In genomic region chr17:79685121-79685520, GRCh38 we compare ENCODE assay signal across 18 cellular contexts. TPM values are rescaled to one million over a fixed set of nuclear protein-coding genes. Genes with fewer than 3 reads are reported as not detected.
DNase-seq lines count a peak whose midpoint lies in the region; ATAC-seq, FAIRE-seq and TF ChIP-seq lines count a peak whose summit lies in the region.
"Had no signal": no experiment of that assay in that cellular context is flagged by ENCODE, and none has a peak within 500 bp of the region (broad histone marks: within the 10 kb centered on the region; RNA-seq: fewer than 3 reads in every experiment).

No MANE protein-coding gene starts in this region.

- H3K4me2 ChIP-seq in K562 (ENCODE audit: insufficient read depth, low read length): no peak overlapping the region
- no peak overlapping the region for H3K4me2 ChIP-seq in neuronal stem cell (ENCODE audit: insufficient read depth, low read length, poor library complexity, severe bottlenecking)
- H3K4me2 ChIP-seq: BLaER1, GM23338 had no signal

- 3% methylated on average over 7 of the region's 9 CpGs for WGBS in K562 (ENCODE audit: insufficient coverage, low coverage, missing lambda C conversion rate)
- WGBS in neuronal stem cell (ENCODE audit: extremely low coverage in 2 of 2, insufficient read length in 2 of 2, insufficient replicate concordance in 1 of 2), 2 donors: no CpG with 5 or more reads among the region's 9 CpGs

- H3K4ac ChIP-seq in neuronal stem cell (ENCODE audit: low read length): no peak overlapping the region

- H3K4me3 Mint-ChIP-seq in stimulated activated naive B cell treated with anti-CD40 and anti-IgM and Interleukin-4, amounts not matched to agents 10 μg/mL and 1 μg/mL and 100 μg/mL, for 72 hours: no peak overlapping the region
- H3K4me3 Mint-ChIP-seq: CD8-positive, alpha-beta memory T cell; GM23338; H9 had no signal

- H3K27me3 Mint-ChIP-seq in stimulated activated naive B cell treated with anti-CD40 and anti-IgM and Interleukin-4, amounts not matched to agents 10 μg/mL and 1 μg/mL and 100 μg/mL, for 72 hours: peaks cover 44 to 52% of the 10 kb centered on the region in 2 donors

- CTCF ChIA-PET in K562 (lab: Yijun Ruan, JAX; ENCODE audit: low intra/inter-chr PET ratio): no interaction called here

- no peaks in the 10 kb centered on the region for H3K79me2 ChIP-seq in K562 (ENCODE audit: control insufficient read depth, insufficient read depth, low read length)

- intact Hi-C loops in left ventricle myocardium inferior (cut with micrococcal nuclease): no loop called here
- intact Hi-C loops in K562 (cut with micrococcal nuclease): no loop called here

- no peak overlapping the region for H3K23ac ChIP-seq in neuronal stem cell (ENCODE audit: low read depth, low read length, poor library complexity)

- H3K9ac ChIP-seq in K562 (ENCODE audit: insufficient read depth in 1 of 2, low read depth in 2 of 2, low read length in 2 of 2) (no peak overlapping the region), neuronal stem cell (ENCODE audit: low read depth, low read length, poor library complexity) (no peak overlapping the region)
- H3K9ac ChIP-seq: BLaER1 had no signal

- H3K27ac Mint-ChIP-seq in stimulated activated naive B cell treated with anti-CD40 and anti-IgM and Interleukin-4, amounts not matched to agents 10 μg/mL and 1 μg/mL and 100 μg/mL, for 72 hours: no peak overlapping the region
- H3K27ac Mint-ChIP-seq: CD8-positive, alpha-beta memory T cell; GM23338 had no signal

- H2BK15ac ChIP-seq in neuronal stem cell (ENCODE audit: low read length): no peak overlapping the region

- peak overlapping the region; percentile 78 for H2BK5ac ChIP-seq in neuronal stem cell (ENCODE audit: low read length)

- H3K9me1 ChIP-seq in K562 (ENCODE audit: control insufficient read depth, insufficient read depth, low read length): no peaks in the 10 kb centered on the region

- TF ChIP-seq CTCF in left ventricle myocardium inferior (IDR thresholded peaks at IDR 0.05; ENCODE audit: borderline replicate concordance): no peak
- TF ChIP-seq CTCF in right atrium auricular region (IDR thresholded peaks at IDR 0.05): no peak
- no peak for TF ChIP-seq CTCF in K562 (IDR thresholded peaks at IDR 0.05 in 2 of 3, conservative IDR thresholded peaks at IDR 0.05 in 1 of 3; ENCODE audit: insufficient read depth in 2 of 3, low read depth in 1 of 3, low read length in 3 of 3)

- no peak overlapping the region for H4K8ac ChIP-seq in neuronal stem cell (ENCODE audit: low read depth, low read length)

- H3K14ac ChIP-seq in neuronal stem cell (ENCODE audit: low read length): peak overlapping the region; percentile 33

- in situ Hi-C loops in K562 (cut with MboI): no loop called here

- TF ChIP-seq RAD21 in K562 (CRISPR knock-in tag; conservative IDR thresholded peaks at IDR 0.05 in 1 of 2, IDR thresholded peaks at IDR 0.05 in 1 of 2): no peak

- BruUV-seq in K562 (replicated peaks; lab: Mats Ljungman, UMichigan): no TSS peak

- TF ChIP-seq POLR2A in K562 (conservative IDR thresholded peaks at IDR 0.05): no peak

- H2AFZ ChIP-seq in K562 (ENCODE audit: low read depth, low read length) (no peak overlapping the region), neuronal stem cell (ENCODE audit: low read length) (no peak overlapping the region)

- H3K36me3 Mint-ChIP-seq in stimulated activated naive B cell treated with anti-CD40 and anti-IgM and Interleukin-4, amounts not matched to agents 10 μg/mL and 1 μg/mL and 100 μg/mL, for 72 hours: no peaks in the 10 kb centered on the region
- H3K36me3 Mint-ChIP-seq: CD8-positive, alpha-beta memory T cell had no signal

- H4K91ac ChIP-seq in neuronal stem cell (ENCODE audit: low read depth, low read length, poor library complexity): no peak overlapping the region

- H3K9me3 ChIP-seq in left ventricle myocardium inferior (replicated peaks) (no peaks in the 10 kb centered on the region), right atrium auricular region (no peaks in the 10 kb centered on the region), K562 (replicated peaks; ENCODE audit: control insufficient read depth, insufficient read depth, low read depth, low read length) (no peaks in the 10 kb centered on the region), neuronal stem cell (replicated peaks in 1 of 2; ENCODE audit: control insufficient read depth in 2 of 2, insufficient read depth in 1 of 2, low read depth in 1 of 2, low read length in 2 of 2) (no peaks in the 10 kb centered on the region)
- H3K9me3 ChIP-seq in effector memory CD4-positive, alpha-beta T cell (ENCODE audit: control insufficient read depth, low read length): no peaks in the 10 kb centered on the region
- H3K9me3 ChIP-seq: BLaER1, Caco-2 had no signal

- peak; percentile 5 for DNase-seq in left ventricle myocardium inferior
- DNase-seq in right atrium auricular region (ENCODE audit: low spot score): no peak
- no peak for DNase-seq in K562 (ENCODE audit: extremely low read depth in 1 of 4, low spot score in 3 of 4)
- no peak for DNase-seq in neuronal stem cell (ENCODE audit: low spot score)
- DNase-seq in stimulated activated naive B cell treated with anti-CD40 and anti-IgM and Interleukin-4, amounts not matched to agents 10 μg/mL and 1 μg/mL and 100 μg/mL, for 72 hours: no peak
- DNase-seq in effector memory CD4-positive, alpha-beta T cell: no peak
- DNase-seq in stimulated activated naive CD4-positive, alpha-beta T cell (lab: John Stamatoyannopoulos, UW): no peak
- DNase-seq: 8988T, AML-193, Caco-2, DND-41, GDM1, H9 had no signal

- POLR2A ChIA-PET in K562 (lab: Yijun Ruan, JAX): interaction anchor here (0.6 kb wide), 1 partner anchor 9 kb away, joined by 4 read pairs; no protein-coding TSS in a partner anchor

- H3K4me1 Mint-ChIP-seq in stimulated activated naive B cell treated with anti-CD40 and anti-IgM and Interleukin-4, amounts not matched to agents 10 μg/mL and 1 μg/mL and 100 μg/mL, for 72 hours: peaks cover 0 to 5% of the 10 kb centered on the region in 2 donors
- H3K4me1 Mint-ChIP-seq: CD8-positive, alpha-beta memory T cell had no signal

- peak overlapping the region; percentile 2 for H3K18ac ChIP-seq in neuronal stem cell (ENCODE audit: low read length)

- H3K4me1 ChIP-seq in left ventricle myocardium inferior: no peaks in the 10 kb centered on the region
- H3K4me1 ChIP-seq in right atrium auricular region: no peaks in the 10 kb centered on the region
- peaks cover 0 to 5% of the 10 kb centered on the region in 2 experiments; a peak in 2 of 5 replicates for H3K4me1 ChIP-seq in K562 (replicated peaks in 1 of 2; ENCODE audit: control insufficient read depth in 2 of 2, insufficient read depth in 2 of 2, low read length in 2 of 2)
- H3K4me1 ChIP-seq in neuronal stem cell (ENCODE audit: control insufficient read depth in 2 of 2, insufficient read depth in 1 of 2, low read depth in 1 of 2, low read length in 2 of 2): peaks cover 0 to 2% of the 10 kb centered on the region in 2 donors
- no peaks in the 10 kb centered on the region for H3K4me1 ChIP-seq in effector memory CD4-positive, alpha-beta T cell (ENCODE audit: control insufficient read depth, insufficient read depth, low read length, poor library complexity, severe bottlenecking)
- H3K4me1 ChIP-seq: Caco-2 had no signal

- H2AK5ac ChIP-seq in neuronal stem cell (ENCODE audit: low read depth, low read length): no peak overlapping the region

- ATAC-seq in K562: peak; percentile 14; the same call in 2 of the 3 replicates
- no peak for ATAC-seq in stimulated activated naive B cell treated with anti-CD40 and anti-IgM and Interleukin-4, amounts not matched to agents 10 μg/mL and 1 μg/mL and 100 μg/mL, for 72 hours (replicated peaks)
- ATAC-seq: GM23338 had no signal

- H2BK12ac ChIP-seq in neuronal stem cell (ENCODE audit: low read length): no peak overlapping the region

- H2BK120ac ChIP-seq in neuronal stem cell (ENCODE audit: low read depth, low read length): no peak overlapping the region

- no peak for FAIRE-seq in K562 (lab: Jason Lieb, UNC)
- FAIRE-seq: GM12892 had no signal

- H3K36me3 ChIP-seq in left ventricle myocardium inferior (no peaks in the 10 kb centered on the region), right atrium auricular region (no peaks in the 10 kb centered on the region), K562 (ENCODE audit: control insufficient read depth, insufficient read depth, low read length) (no peaks in the 10 kb centered on the region), neuronal stem cell (replicated peaks in 1 of 2; ENCODE audit: control insufficient read depth in 2 of 2, insufficient read depth in 2 of 2, low read length in 2 of 2) (no peaks in the 10 kb centered on the region)
- no peaks in the 10 kb centered on the region for H3K36me3 ChIP-seq in effector memory CD4-positive, alpha-beta T cell (ENCODE audit: control insufficient read depth, insufficient read depth, low read length)
- H3K36me3 ChIP-seq: BLaER1 had no signal

- H3K79me1 ChIP-seq in neuronal stem cell (ENCODE audit: low read depth, low read length): no peaks in the 10 kb centered on the region

- no peaks in the 10 kb centered on the region for H3K9me3 Mint-ChIP-seq in stimulated activated naive B cell treated with anti-CD40 and anti-IgM and Interleukin-4, amounts not matched to agents 10 μg/mL and 1 μg/mL and 100 μg/mL, for 72 hours
- H3K9me3 Mint-ChIP-seq: CD8-positive, alpha-beta memory T cell; GM23338; H9 had no signal

- no peak for TF ChIP-seq EP300 in K562 (IDR thresholded peaks at IDR 0.05; ENCODE audit: low read length)

- H3K27ac ChIP-seq in left ventricle myocardium inferior (replicated peaks) (no peak overlapping the region), right atrium auricular region (no peak overlapping the region), K562 (ENCODE audit: extremely low read depth, low read depth, low read length) (no peak overlapping the region), neuronal stem cell (replicated peaks; ENCODE audit: low read length) (no peak overlapping the region)
- H3K27ac ChIP-seq in effector memory CD4-positive, alpha-beta T cell (ENCODE audit: insufficient read depth, low read length, poor library complexity, severe bottlenecking): no peak overlapping the region
- H3K27ac ChIP-seq: BLaER1 had no signal

- H3K27me3 ChIP-seq in left ventricle myocardium inferior (ENCODE audit: low read depth): peaks cover 73% of the 10 kb centered on the region
- peaks cover 0 to 2% of the 10 kb centered on the region in 2 donors for H3K27me3 ChIP-seq in right atrium auricular region
- H3K27me3 ChIP-seq in K562 (ENCODE audit: control insufficient read depth in 2 of 2, insufficient read depth in 2 of 2, low read length in 2 of 2): peaks cover 44 to 70% of the 10 kb centered on the region in 2 experiments
- peaks cover 0 to 11% (median 0%) of the 10 kb centered on the region in 3 experiments for H3K27me3 ChIP-seq in neuronal stem cell (ENCODE audit: control insufficient read depth in 3 of 3, insufficient read depth in 3 of 3, low read depth in 1 of 3, low read length in 3 of 3)
- peaks cover 7% of the 10 kb centered on the region for H3K27me3 ChIP-seq in effector memory CD4-positive, alpha-beta T cell (replicated peaks; ENCODE audit: control insufficient read depth, insufficient read depth, low read length, poor library complexity, severe bottlenecking)
- H3K27me3 ChIP-seq: BLaER1 had no signal

- H3K4me3 ChIP-seq in left ventricle myocardium inferior (no peak overlapping the region), right atrium auricular region (no peak overlapping the region), K562 (no peak overlapping the region), neuronal stem cell (ENCODE audit: low read length in 2 of 2) (no peak overlapping the region)
- H3K4me3 ChIP-seq in effector memory CD4-positive, alpha-beta T cell (ENCODE audit: insufficient read depth, low read depth, low read length, poor library complexity, severe bottlenecking): no peak overlapping the region
- H3K4me3 ChIP-seq: BLaER1, GM23338 had no signal

- H4K20me1 ChIP-seq in K562 (replicated peaks; ENCODE audit: control insufficient read depth, insufficient read depth, low read length): 0 out of 2 replicates have a peak, but pooled peaks cover 3% of the 10 kb centered on the region
- H4K20me1 ChIP-seq: BLaER1 had no signal

RNA-seq across cellular contexts. Expression of gene ENPP7, which starts 45.6 kb away (rescaled TPM):
- total RNA-seq in left ventricle myocardium inferior: not detected
- total RNA-seq in right atrium auricular region: not detected
- total RNA-seq in K562 (2011; cell fraction: chromatin; rRNA removed; ENCODE audit: low replicate concordance): not detected in 2 replicates
- total RNA-seq in K562 (2011; cell fraction: nucleolus; rRNA removed): not detected in 2 replicates
- not detected in 2 replicates for total RNA-seq in K562 (2011; cell fraction: nucleoplasm; rRNA removed)
- not detected in 2 replicates for total RNA-seq in K562 (2014; rRNA removed)
- total RNA-seq in K562 (2014; rRNA removed; fragmentation: Illumina TruSeq; extraction: Trizol): not detected in 2 replicates
- not detected in 2 replicates for total RNA-seq in K562 (2015; rRNA removed; fragmentation: Illumina TruSeq; extraction: Trizol)
- total RNA-seq in K562 (2021): not detected in 2 replicates
- polyA plus RNA-seq in K562 (2011; rRNA removed): not detected in 2 replicates
- not detected in 2 replicates for polyA plus RNA-seq in K562 (2011; cell fraction: cytosol; rRNA removed)
- polyA plus RNA-seq in K562 (2011; cell fraction: nucleus; rRNA removed): not detected in 2 replicates
- not detected in 2 replicates for polyA plus RNA-seq in K562 (2012)
- not detected in 2 replicates for polyA plus RNA-seq in K562 (2014; fragmentation: Illumina TruSeq; extraction: Trizol)
- polyA plus RNA-seq in K562 (2014; fragmentation: Nextera tagmentation; extraction: Ambion mirVana): not detected
- polyA plus RNA-seq in K562 (2014; rRNA removed): not detected in 2 replicates
- not detected in 2 replicates for polyA minus RNA-seq in K562 (2011; rRNA and poly(A)+ RNA removed)
- polyA minus RNA-seq in K562 (2011; cell fraction: cytosol; rRNA and poly(A)+ RNA removed): not detected in 2 replicates
- polyA minus RNA-seq in K562 (2011; cell fraction: nucleus; rRNA and poly(A)+ RNA removed): not detected in 2 replicates
- not detected for polyA plus RNA-seq in neuronal stem cell (2013, experiment 1 of 2)
- not detected for polyA plus RNA-seq in neuronal stem cell (2013, experiment 2 of 2)
- total RNA-seq: GM23338, H9, HT1080 had no signal
- polyA plus RNA-seq: GM23338 had no signal
